In genomic region chr1:117136749-117137148, GRCh38 we compare ENCODE assay signal across 17 cellular contexts. TPM values are rescaled to one million over a fixed set of nuclear protein-coding genes. Genes with fewer than 3 reads are reported as not detected.
A peak's percentile ranks its signal among the peaks of the same experiment; 100 is the strongest.
DNase-seq lines count a peak whose midpoint lies in the region; ATAC-seq and TF ChIP-seq lines count a peak whose summit lies in the region.
"Had no signal": no experiment of that assay in that cellular context is flagged by ENCODE, and none has a peak within 500 bp of the region (broad histone marks: within the 10 kb centered on the region; RNA-seq: fewer than 3 reads in every experiment).

No MANE protein-coding gene starts in this region.

- TF ChIP-seq EP300 in ovary (IDR thresholded peaks at IDR 0.05): no peak

- no peaks in the 10 kb centered on the region for H3K36me3 ChIP-seq in heart left ventricle
- H3K36me3 ChIP-seq in PC-9 (ENCODE audit: low read depth): no peaks in the 10 kb centered on the region
- H3K36me3 ChIP-seq in ovary: no peaks in the 10 kb centered on the region

- no peaks in the 10 kb centered on the region for H3K9me3 ChIP-seq in heart left ventricle
- H3K9me3 ChIP-seq in PC-9 (ENCODE audit: insufficient read depth, low read depth): no peaks in the 10 kb centered on the region
- no peaks in the 10 kb centered on the region for H3K9me3 ChIP-seq in ovary
- H3K9me3 ChIP-seq: A549, Caco-2 had no signal

- no peak for TF ChIP-seq CTCF in WTC11 (IDR thresholded peaks at IDR 0.05)
- TF ChIP-seq CTCF in heart left ventricle (IDR thresholded peaks at IDR 0.05): no peak
- no peak for TF ChIP-seq CTCF in PC-9 (conservative IDR thresholded peaks at IDR 0.05)
- TF ChIP-seq CTCF in ovary (IDR thresholded peaks at IDR 0.05): no peak

- H3K4me3 ChIP-seq in heart left ventricle (no peak overlapping the region), PC-9 (no peak overlapping the region), ovary (no peak overlapping the region)
- H3K4me3 ChIP-seq: A549, K562 had no signal

- H3K27ac ChIP-seq in heart left ventricle (no peak overlapping the region), PC-9 (no peak overlapping the region), ovary (no peak overlapping the region)
- H3K27ac ChIP-seq: 22Rv1, A549, C4-2B had no signal

- CTCF ChIA-PET in WTC11 (lab: Charles Lee): interaction anchor here (0.8 to 5.1 kb wide), 3 partner anchors 8 to 148 kb away, joined by 3 to 26 read pairs (median 11); no protein-coding TSS in a partner anchor
- CTCF ChIA-PET in PC-9 (lab: Charles Lee): no interaction called here

- BruUV-seq in PC-9 (replicated peaks; lab: Mats Ljungman, UMichigan): no TSS peak

- peak; percentile 82 for ATAC-seq in WTC11
- no peak for ATAC-seq in heart left ventricle
- no peak for ATAC-seq in GM18870 (IDR thresholded peaks at IDR 0.05; ENCODE audit: unreplicated experiment)
- ATAC-seq: A549, K562 had no signal

- H3K9me3 Mint-ChIP-seq in WTC11: no peaks in the 10 kb centered on the region
- H3K9me3 Mint-ChIP-seq: CD4-positive, alpha-beta T cell had no signal

- peak overlapping the region; percentile 52; the same call in 1 of the 2 replicates for H3K27ac Mint-ChIP-seq in WTC11
- H3K27ac Mint-ChIP-seq: CD4-positive, alpha-beta T cell had no signal

- DNase-seq in NCI-H146 (lab: John Stamatoyannopoulos, UW) (peak; percentile 39), NCI-H146 treated with DMSO at 0.1 percent for 48 hours (lab: John Stamatoyannopoulos, UW; ENCODE audit: unreplicated experiment) (no peak), WTC11 (ENCODE audit: low spot score) (no peak), mucosa of gallbladder (ENCODE audit: low spot score) (peak; percentile 18), heart left ventricle (no peak), PC-9 (no peak), ovary (no peak)
- DNase-seq: AML-193; Caco-2; CD4-positive, alpha-beta T cell; H7; IMR-90 had no signal

- intact Hi-C loops in heart left ventricle (cut with DNase I): no loop called here
- intact Hi-C loops in PC-9 (cut with micrococcal nuclease; ENCODE audit: unreplicated experiment): no loop called here
- intact Hi-C loops in ovary (cut with DNase I): no loop called here

- no peak overlapping the region for H2AFZ ChIP-seq in PC-9

- H3K27me3 Mint-ChIP-seq in WTC11 (ENCODE audit: low read depth): no peaks in the 10 kb centered on the region

- H3K4me1 ChIP-seq in heart left ventricle (no peaks in the 10 kb centered on the region), PC-9 (replicated peaks; ENCODE audit: insufficient read depth) (no peaks in the 10 kb centered on the region), ovary (ENCODE audit: insufficient read depth) (no peaks in the 10 kb centered on the region)
- H3K4me1 ChIP-seq: A549, Caco-2 had no signal

- no peaks in the 10 kb centered on the region for H3K79me2 ChIP-seq in PC-9 (ENCODE audit: low read depth)

- H3K27me3 ChIP-seq in heart left ventricle (no peaks in the 10 kb centered on the region), PC-9 (ENCODE audit: insufficient read depth, low read depth) (no peaks in the 10 kb centered on the region), ovary (no peaks in the 10 kb centered on the region)

- no peaks in the 10 kb centered on the region for H3K9me2 ChIP-seq in PC-9 (ENCODE audit: insufficient read depth)

- H3K4me3 Mint-ChIP-seq in WTC11: no peak overlapping the region
- H3K4me3 Mint-ChIP-seq: CD4-positive, alpha-beta T cell had no signal

- POLR2A ChIA-PET in WTC11 (lab: Charles Lee) (no interaction called here), PC-9 (lab: Charles Lee; ENCODE audit: unreplicated experiment) (no interaction called here)

- no peaks in the 10 kb centered on the region for H3F3A ChIP-seq in PC-9 (ENCODE audit: insufficient read depth, low read depth)

- no peaks in the 10 kb centered on the region for H4K20me1 ChIP-seq in PC-9 (ENCODE audit: insufficient read depth)

- no peak overlapping the region for H3K4me2 ChIP-seq in PC-9
- H3K4me2 ChIP-seq: A549 had no signal

- H3K36me3 Mint-ChIP-seq in WTC11: no peaks in the 10 kb centered on the region

- no peak for TF ChIP-seq POLR2A in heart left ventricle (IDR thresholded peaks at IDR 0.05)
- no peak for TF ChIP-seq POLR2A in ovary (IDR thresholded peaks at IDR 0.05)

- H3K4me1 Mint-ChIP-seq in WTC11: peaks cover 48% of the 10 kb centered on the region

- WGBS in heart left ventricle, 4 donors: 73 to 81% (median 76%) methylated on average over 2 of the region's 2 CpGs
- WGBS in ovary, 3 donors: 42 to 73% (median 70%) methylated on average over 2 of the region's 2 CpGs

TF ChIP-seq in WTC11, 78 proteins besides CTCF, POLR2A, EP300 and RAD21:
- TF ChIP-seq ZNF263 (CRISPR knock-in tag; IDR thresholded peaks at IDR 0.05; ENCODE audit: low read depth) (no peak), USF2 (CRISPR knock-in tag; IDR thresholded peaks at IDR 0.05) (peak; percentile 30; the same call in 1 of the 2 replicates)

RNA-seq across cellular contexts. Expression of gene TRIM45, which starts 15.2 kb away (rescaled TPM):
- total RNA-seq in WTC11 (2021) (11.8 to 17.7 TPM (median 15.7 TPM) in 3 replicates), mucosa of gallbladder (7.2 TPM), heart left ventricle (10 to 100 TPM in 5 of 9 donors, 1 to 10 TPM in 4; 6.9 to 22.2 (median 12.7) TPM), PC-9 (2021) (10.0 and 10.2 TPM in 2 replicates), ovary (1 to 10 TPM; 2.9 to 7.7 (median 6.6) TPM)
- polyA plus RNA-seq in heart left ventricle (1 to 10 TPM; 1.4 to 7.6 TPM), ovary (1 to 10 TPM; 4.9 to 5.4 TPM)

Comparison
In these comparisons a context has a peak if more than half of its experiments do, and no peak if none do; other contexts are left out.
1. DNase-seq: peak in NCI-H146 (single experiment) and mucosa of gallbladder (single experiment); none in NCI-H146 treated with DMSO at 0.1 percent for 48 hours (single experiment), WTC11 (single experiment), heart left ventricle (0 of 5), PC-9 (0 of 2) and ovary (0 of 5).